Comparison of ENCODE assay signal across 8 cellular contexts in genomic region chr4:2059726-2060577, GRCh38. TPM values are rescaled to one million over a fixed set of nuclear protein-coding genes. Genes with fewer than 3 reads are reported as not detected.
DNase-seq lines count a peak whose midpoint lies in the region; ATAC-seq and TF ChIP-seq lines count a peak whose summit lies in the region.

No MANE protein-coding gene starts in this region.

- H3K4me3 Mint-ChIP-seq in activated T-cell treated with anti-CD3 and anti-CD28 coated beads, Interleukin-2, amount 50 U/mL, for 4 hours = no peak overlapping the region

- H3K9me3 ChIP-seq in right atrium auricular region (no peaks in the 10 kb centered on the region), suprapubic skin (no peaks in the 10 kb centered on the region)

- H3K4me3 ChIP-seq in right atrium auricular region (peak overlapping the region; percentile 12 to 57), suprapubic skin (peak overlapping the region; percentile 52)

- no CpG with 5 or more reads among the region's 101 CpGs for WGBS in suprapubic skin

- H3K27ac ChIP-seq in right atrium auricular region (no peak overlapping the region), suprapubic skin (no peak overlapping the region)

- peaks cover 40% of the 10 kb centered on the region for H3K27me3 Mint-ChIP-seq in activated T-cell treated with anti-CD3 and anti-CD28 coated beads, Interleukin-2, amount 50 U/mL, for 4 hours (ENCODE audit: low read depth)

- no peak for TF ChIP-seq POLR2A in suprapubic skin (IDR thresholded peaks at IDR 0.05)

- peaks cover 2% of the 10 kb centered on the region for H3K4me1 Mint-ChIP-seq in activated T-cell treated with anti-CD3 and anti-CD28 coated beads, Interleukin-2, amount 50 U/mL, for 4 hours (ENCODE audit: low read depth)

- H3K36me3 ChIP-seq in right atrium auricular region = no peaks in the 10 kb centered on the region
- no peaks in the 10 kb centered on the region for H3K36me3 ChIP-seq in suprapubic skin

- H3K36me3 Mint-ChIP-seq in activated T-cell treated with anti-CD3 and anti-CD28 coated beads, Interleukin-2, amount 50 U/mL, for 4 hours (ENCODE audit: insufficient read depth) = no peaks in the 10 kb centered on the region

- TF ChIP-seq EP300 in suprapubic skin (IDR thresholded peaks at IDR 0.05) = no peak

- H3K4me1 ChIP-seq in right atrium auricular region = peaks cover 0 to 15% of the 10 kb centered on the region in 2 donors
- H3K4me1 ChIP-seq in suprapubic skin = peaks cover 26% of the 10 kb centered on the region

- no peak for TF ChIP-seq CTCF in right atrium auricular region (IDR thresholded peaks at IDR 0.05)
- no peak for TF ChIP-seq CTCF in suprapubic skin (IDR thresholded peaks at IDR 0.05)

- peaks cover 0 to 6% of the 10 kb centered on the region in 2 donors for H3K27me3 ChIP-seq in right atrium auricular region
- peaks cover 85% of the 10 kb centered on the region for H3K27me3 ChIP-seq in suprapubic skin

- peak; percentile 45 to 57 for ATAC-seq in activated T-cell treated with anti-CD3 and anti-CD28 coated beads, Interleukin-2, amount 50 U/mL, for 4 hours
- ATAC-seq in GM21737 (IDR thresholded peaks at IDR 0.05; ENCODE audit: unreplicated experiment) = no peak
- no peak for ATAC-seq in HG03139 (IDR thresholded peaks at IDR 0.05; ENCODE audit: unreplicated experiment)

- no peaks in the 10 kb centered on the region for H3K9me3 Mint-ChIP-seq in activated T-cell treated with anti-CD3 and anti-CD28 coated beads, Interleukin-2, amount 50 U/mL, for 4 hours

- DNase-seq in activated T-cell treated with anti-CD3 and anti-CD28 coated beads, Interleukin-2, amount 50 U/mL, for 4 hours = no peak
- no peak for DNase-seq in activated T-cell treated with anti-CD3 and anti-CD28 coated beads, Interleukin-2, amount 50 U/mL, for 1 hour
- DNase-seq in OCI-M1 (lab: John Stamatoyannopoulos, UW) (peak; percentile 7), right atrium auricular region (ENCODE audit: low spot score) (no peak), suprapubic skin (ENCODE audit: low spot score in 2 of 2) (no peak)
- DNase-seq in stimulated activated naive CD4-positive, alpha-beta T cell treated with Interleukin-2 at 50 U/mL for 16 hours (lab: John Stamatoyannopoulos, UW) = no peak

RNA-seq across cellular contexts. Expression of gene NAT8L, which starts 0.8 kb away (rescaled TPM):
- 1 to 10 TPM in 1 of 3 donors, under 1 TPM in 2; 0.71 to 1.2 (median 0.82) TPM for total RNA-seq in activated T-cell treated with anti-CD3 and anti-CD28 coated beads, Interleukin-2, amount 50 U/mL, for 4 hours
- total RNA-seq in right atrium auricular region = 1 to 10 TPM; 3.0 to 3.2 TPM
- total RNA-seq in suprapubic skin = 1 to 10 TPM; 1.0 to 2.8 (median 1.6) TPM

RNA-seq across cellular contexts. Expression of gene NELFA, which starts 51.2 kb away (rescaled TPM):
- 10 to 100 TPM; 58.1 to 62.5 (median 59.8) TPM for total RNA-seq in activated T-cell treated with anti-CD3 and anti-CD28 coated beads, Interleukin-2, amount 50 U/mL, for 4 hours
- total RNA-seq in right atrium auricular region (10 to 100 TPM in 1 of 2 donors, 1 to 10 TPM in 1; 8.0 to 12.7 TPM), suprapubic skin (10 to 100 TPM; 23.2 to 41.5 (median 35.5) TPM)

Comparison
In these comparisons a context has a peak if more than half of its experiments do, and no peak if none do; other contexts are left out.
1. ATAC-seq: peak in activated T-cell treated with anti-CD3 and anti-CD28 coated beads, Interleukin-2, amount 50 U/mL, for 4 hours (2 of 2); none in GM21737 (single experiment) and HG03139 (single experiment).